Comparison of ENCODE assay signal across 1 cellular context in the genomic region with DNA sequence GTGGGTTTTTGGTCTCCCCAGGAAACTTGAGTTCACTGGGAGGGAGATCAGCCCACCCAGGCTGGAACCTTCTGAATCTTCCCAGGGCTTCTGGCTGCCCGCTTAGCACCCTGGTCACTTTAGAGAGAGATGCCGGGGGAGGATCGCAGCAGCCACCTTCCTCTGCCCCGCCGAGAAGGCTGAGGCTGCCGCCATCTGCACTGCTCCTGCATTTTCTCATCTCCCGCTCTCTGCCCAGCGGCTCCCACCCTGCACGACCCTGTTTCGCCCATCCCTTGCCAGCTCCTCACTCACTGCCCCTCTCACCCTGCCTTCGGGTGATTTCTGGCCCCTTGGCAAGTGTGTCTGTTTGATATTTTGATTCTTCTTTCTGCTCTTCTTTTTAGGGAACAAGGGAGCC.
TF ChIP-seq lines count a peak whose summit lies in the region.

No MANE protein-coding gene starts in this region.

TF ChIP-seq in WTC11, 78 proteins besides CTCF, POLR2A, EP300 and RAD21 (continued from another document):
- TF ChIP-seq ZNF281 (CRISPR knock-in tag; IDR thresholded peaks at IDR 0.05): no peak
- TF ChIP-seq ATF1 (CRISPR knock-in tag; IDR thresholded peaks at IDR 0.05): no peak
- no peak for TF ChIP-seq CBFB (CRISPR knock-in tag; IDR thresholded peaks at IDR 0.05; ENCODE audit: low read depth)
- TF ChIP-seq E2F5 (CRISPR knock-in tag; IDR thresholded peaks at IDR 0.05): no peak
- TF ChIP-seq PRDM15 (CRISPR knock-in tag; IDR thresholded peaks at IDR 0.05): no peak
- no peak for TF ChIP-seq CDX4 (CRISPR knock-in tag; IDR thresholded peaks at IDR 0.05; ENCODE audit: borderline replicate concordance)
- TF ChIP-seq OVOL2 (CRISPR knock-in tag; IDR thresholded peaks at IDR 0.05; ENCODE audit: borderline replicate concordance): no peak
- no peak for TF ChIP-seq ZBTB21 (CRISPR knock-in tag; IDR thresholded peaks at IDR 0.05; ENCODE audit: borderline replicate concordance)
- no peak for TF ChIP-seq TEAD4 (CRISPR knock-in tag; IDR thresholded peaks at IDR 0.05)
- TF ChIP-seq ZNF121 (CRISPR knock-in tag; IDR thresholded peaks at IDR 0.05): no peak
- TF ChIP-seq E2F1 (CRISPR knock-in tag; IDR thresholded peaks at IDR 0.05): no peak
- TF ChIP-seq, protein P1, sequence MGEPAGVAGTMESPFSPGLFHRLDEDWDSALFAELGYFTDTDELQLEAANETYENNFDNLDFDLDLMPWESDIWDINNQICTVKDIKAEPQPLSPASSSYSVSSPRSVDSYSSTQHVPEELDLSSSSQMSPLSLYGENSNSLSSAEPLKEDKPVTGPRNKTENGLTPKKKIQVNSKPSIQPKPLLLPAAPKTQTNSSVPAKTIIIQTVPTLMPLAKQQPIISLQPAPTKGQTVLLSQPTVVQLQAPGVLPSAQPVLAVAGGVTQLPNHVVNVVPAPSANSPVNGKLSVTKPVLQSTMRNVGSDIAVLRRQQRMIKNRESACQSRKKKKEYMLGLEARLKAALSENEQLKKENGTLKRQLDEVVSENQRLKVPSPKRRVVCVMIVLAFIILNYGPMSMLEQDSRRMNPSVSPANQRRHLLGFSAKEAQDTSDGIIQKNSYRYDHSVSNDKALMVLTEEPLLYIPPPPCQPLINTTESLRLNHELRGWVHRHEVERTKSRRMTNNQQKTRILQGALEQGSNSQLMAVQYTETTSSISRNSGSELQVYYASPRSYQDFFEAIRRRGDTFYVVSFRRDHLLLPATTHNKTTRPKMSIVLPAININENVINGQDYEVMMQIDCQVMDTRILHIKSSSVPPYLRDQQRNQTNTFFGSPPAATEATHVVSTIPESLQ (CRISPR knock-in tag; IDR thresholded peaks at IDR 0.05): no peak
- no peak for TF ChIP-seq RORB (CRISPR knock-in tag; IDR thresholded peaks at IDR 0.05)
- no peak for TF ChIP-seq ARID4B (CRISPR knock-in tag; IDR thresholded peaks at IDR 0.05; ENCODE audit: borderline replicate concordance)
